24 cellular contexts compared by ENCODE assay signal in genomic region chr4:106615407-106615945, GRCh38.
A peak's percentile ranks its signal among the peaks of the same experiment; 100 is the strongest.
DNase-seq lines count a peak whose midpoint lies in the region; ATAC-seq and TF ChIP-seq lines count a peak whose summit lies in the region.
"Had no signal": no experiment of that assay in that cellular context is flagged by ENCODE, and none has a peak within 500 bp of the region (broad histone marks: within the 10 kb centered on the region; RNA-seq: fewer than 3 reads in every experiment).

No MANE protein-coding gene starts in this region.

- H3K4me2 ChIP-seq in IMR-90 (ENCODE audit: low read depth, low read length) (no peak overlapping the region), mesenchymal stem cell (ENCODE audit: low read length, poor library complexity, severe bottlenecking) (no peak overlapping the region)
- H3K4me2 ChIP-seq: PC-9 had no signal

- in situ Hi-C loops in IMR-90 (cut with MboI; ENCODE audit: low sequenced_read_pairs), result no loop called here

- dilution Hi-C loops in IMR-90 (cut with HindIII; ENCODE audit: low sequenced_read_pairs, unreplicated experiment), result no loop called here

- peaks cover 4% of the 10 kb centered on the region for H3K9me3 Mint-ChIP-seq in WTC11

- H4K5ac ChIP-seq in IMR-90 (ENCODE audit: low read depth, low read length), result no peak overlapping the region

- H2BK120ac ChIP-seq in IMR-90 (ENCODE audit: low read depth, low read length) (no peak overlapping the region), mesenchymal stem cell (ENCODE audit: low read depth, low read length) (no peak overlapping the region)

- no peak overlapping the region for H3K27ac ChIP-seq in A673 (ENCODE audit: low read depth, low read length, poor library complexity, severe bottlenecking)
- no peak overlapping the region for H3K27ac ChIP-seq in IMR-90 (ENCODE audit: insufficient read depth, low read length)
- H3K27ac ChIP-seq in mesenchymal stem cell (ENCODE audit: low read length, poor library complexity, severe bottlenecking), result no peak overlapping the region
- H3K27ac ChIP-seq: GM23248, PC-9 had no signal

- no peak overlapping the region for H2BK15ac ChIP-seq in IMR-90 (ENCODE audit: low read depth, low read length)
- no peak overlapping the region for H2BK15ac ChIP-seq in mesenchymal stem cell (ENCODE audit: low read depth, poor library complexity, severe bottlenecking)

- no CpG with 5 or more reads among the region's 4 CpGs for WGBS in IMR-90 (ENCODE audit: extremely low coverage in 2 of 2, insufficient read length in 1 of 2), 2 experiments
- 53% methylated on average over 4 of the region's 4 CpGs for WGBS in mesenchymal stem cell

- H3K9ac ChIP-seq in IMR-90 (ENCODE audit: low read depth, low read length), result no peak overlapping the region
- no peak overlapping the region for H3K9ac ChIP-seq in mesenchymal stem cell (ENCODE audit: low read length)
- H3K9ac ChIP-seq: GM23248 had no signal

- no peak overlapping the region for H2BK20ac ChIP-seq in IMR-90 (ENCODE audit: low read depth, low read length)

- TF ChIP-seq CTCF in A673 (conservative IDR thresholded peaks at IDR 0.05; ENCODE audit: low read depth, low read length) (no peak), IMR-90 (conservative IDR thresholded peaks at IDR 0.05; ENCODE audit: low read depth, low read length) (no peak), choroid plexus epithelial cell (conservative IDR thresholded peaks at IDR 0.05; ENCODE audit: low read depth, low read length) (no peak), WTC11 (IDR thresholded peaks at IDR 0.05) (no peak)

- no peaks in the 10 kb centered on the region for H3K79me1 ChIP-seq in IMR-90 (ENCODE audit: low read depth in 1 of 2, low read length in 2 of 2)
- H3K79me1 ChIP-seq in mesenchymal stem cell (replicated peaks; ENCODE audit: low read length, poor library complexity, severe bottlenecking), result no peaks in the 10 kb centered on the region

- no peak overlapping the region for H3K4ac ChIP-seq in IMR-90 (ENCODE audit: low read depth, low read length)
- H3K4ac ChIP-seq in mesenchymal stem cell (ENCODE audit: low read depth in 1 of 2, low read length in 2 of 2), result no peak overlapping the region

- no peak for TF ChIP-seq POLR2A in IMR-90 (IDR thresholded peaks at IDR 0.05; ENCODE audit: low read depth, low read length)

- no peak overlapping the region for H2BK12ac ChIP-seq in mesenchymal stem cell (ENCODE audit: low read length in 2 of 2)

- intact Hi-C loops in A673 (cut with micrococcal nuclease; ENCODE audit: unreplicated experiment) (no loop called here), IMR-90 (cut with micrococcal nuclease) (no loop called here)

- H4K8ac ChIP-seq in IMR-90 (ENCODE audit: low read depth in 2 of 2, low read length in 2 of 2) (no peak overlapping the region), mesenchymal stem cell (ENCODE audit: low read length) (no peak overlapping the region)

- DNase-seq in A673 (ENCODE audit: low spot score) (peak; percentile 41), IMR-90 (no peak), choroid plexus epithelial cell (ENCODE audit: low read depth) (peak; percentile 19), mesenchymal stem cell (peak; percentile 50), WTC11 (ENCODE audit: low spot score) (no peak)
- DNase-seq: CD4-positive, CD25-positive, alpha-beta regulatory T cell; COR-L47; DMS 273 treated with DMSO at 0.1 percent for 48 hours; DND-41; KG1; NCI-H1092 treated with DMSO at 0.1 percent for 48 hours; NCI-H1436 treated with DMSO at 0.1 percent for 48 hours; NCI-H1930; NCI-H2171; NCI-H345; NCI-H524; PC-9; RPMI8226; SHP77; T-cell had no signal

- H4K20me1 ChIP-seq in IMR-90 (ENCODE audit: insufficient read depth, low read length), result no peaks in the 10 kb centered on the region

- POLR2A ChIA-PET in A673 (lab: Charles Lee; ENCODE audit: low non-redundant PET), result no interaction called here
- POLR2A ChIA-PET in IMR-90 (lab: Charles Lee; ENCODE audit: unreplicated experiment), result no interaction called here
- POLR2A ChIA-PET in WTC11 (lab: Charles Lee), result no interaction called here

- H3K36me3 ChIP-seq in A673 (ENCODE audit: insufficient read depth, low read length, poor library complexity, severe bottlenecking) (no peaks in the 10 kb centered on the region), IMR-90 (ENCODE audit: control insufficient read depth, insufficient read depth, low read length) (no peaks in the 10 kb centered on the region), mesenchymal stem cell (ENCODE audit: control insufficient read depth in 1 of 2, insufficient read depth in 2 of 2, low read depth in 1 of 2, low read length in 2 of 2) (no peaks in the 10 kb centered on the region)

- CTCF ChIA-PET in A673 (lab: Charles Lee), result no interaction called here
- CTCF ChIA-PET in IMR-90 (lab: Yijun Ruan, JAX), result no interaction called here
- CTCF ChIA-PET in WTC11 (lab: Charles Lee), result no interaction called here

- no TSS peak for BruUV-seq in A673 (replicated peaks; lab: Mats Ljungman, UMichigan)
- no TSS peak for BruUV-seq in IMR-90 (replicated peaks; lab: Mats Ljungman, UMichigan)

- H3K4me3 ChIP-seq in A673 (ENCODE audit: low read depth, low read length, poor library complexity, severe bottlenecking), result no peak overlapping the region
- no peak overlapping the region for H3K4me3 ChIP-seq in IMR-90 (ENCODE audit: insufficient read depth, low read depth, low read length)
- H3K4me3 ChIP-seq in choroid plexus epithelial cell (ENCODE audit: low read depth, low read length), result no peak overlapping the region
- no peak overlapping the region for H3K4me3 ChIP-seq in mesenchymal stem cell (ENCODE audit: insufficient read depth in 1 of 2, low read depth in 1 of 2, low read length in 2 of 2)
- H3K4me3 ChIP-seq: GM12878, GM23248, PC-9 had no signal

- no peaks in the 10 kb centered on the region for H3K9me1 ChIP-seq in IMR-90 (ENCODE audit: insufficient read depth, low read length)

- H3K18ac ChIP-seq in IMR-90 (ENCODE audit: low read depth, low read length) (no peak overlapping the region), mesenchymal stem cell (ENCODE audit: low read depth in 1 of 2, low read length in 2 of 2) (no peak overlapping the region)

- no peak for TF ChIP-seq RAD21 in IMR-90 (IDR thresholded peaks at IDR 0.05; ENCODE audit: low read length)

- H2AK9ac ChIP-seq in IMR-90 (replicated peaks; ENCODE audit: low read depth, low read length, poor library complexity), result no peak overlapping the region

- H3K27me3 Mint-ChIP-seq in WTC11 (ENCODE audit: low read depth), result no peaks in the 10 kb centered on the region
- H3K27me3 Mint-ChIP-seq: CD4-positive, CD25-positive, alpha-beta regulatory T cell; T-cell had no signal

- H3K56ac ChIP-seq in IMR-90 (ENCODE audit: extremely low read depth, insufficient read depth, low read length), result no peak overlapping the region

- no peak overlapping the region for H4K91ac ChIP-seq in IMR-90 (ENCODE audit: insufficient read depth, low read depth, low read length)
- H4K91ac ChIP-seq in mesenchymal stem cell (ENCODE audit: low read length), result no peak overlapping the region

- H2AK5ac ChIP-seq in IMR-90 (ENCODE audit: low read depth, low read length), result no peak overlapping the region
- H2AK5ac ChIP-seq in mesenchymal stem cell (ENCODE audit: low read length, severe bottlenecking), result no peak overlapping the region

- no peaks in the 10 kb centered on the region for H3K36me3 Mint-ChIP-seq in WTC11
- H3K36me3 Mint-ChIP-seq: CD4-positive, CD25-positive, alpha-beta regulatory T cell; T-cell had no signal

- ATAC-seq in IMR-90 (ENCODE audit: low read depth), result no peak
- no peak for ATAC-seq in GM18861 (IDR thresholded peaks at IDR 0.05; ENCODE audit: unreplicated experiment)
- no peak for ATAC-seq in HG02763 (IDR thresholded peaks at IDR 0.05; ENCODE audit: unreplicated experiment)
- no peak for ATAC-seq in WTC11
- ATAC-seq: GM12878, T-cell had no signal

- no peak overlapping the region for H3K14ac ChIP-seq in IMR-90 (replicated peaks; ENCODE audit: low read depth, low read length)
- H3K14ac ChIP-seq in mesenchymal stem cell (ENCODE audit: low read length in 2 of 2), result no peak overlapping the region

- H2BK5ac ChIP-seq in IMR-90 (ENCODE audit: low read depth, low read length, poor library complexity, severe bottlenecking), result no peak overlapping the region
- H2BK5ac ChIP-seq in mesenchymal stem cell (ENCODE audit: low read depth, low read length, poor library complexity, severe bottlenecking), result no peak overlapping the region

- H3K9me3 ChIP-seq in A673 (ENCODE audit: low read depth, low read length, poor library complexity, severe bottlenecking), result peaks cover 8% of the 10 kb centered on the region
- H3K9me3 ChIP-seq in IMR-90 (ENCODE audit: control insufficient read depth, insufficient read depth, low read length), result no peaks in the 10 kb centered on the region
- no peaks in the 10 kb centered on the region for H3K9me3 ChIP-seq in mesenchymal stem cell (ENCODE audit: control insufficient read depth, low read length)

- H2AFZ ChIP-seq in IMR-90 (replicated peaks; ENCODE audit: low read length, poor library complexity) (no peak overlapping the region), mesenchymal stem cell (ENCODE audit: low read depth, low read length) (no peak overlapping the region)
- H2AFZ ChIP-seq: PC-9 had no signal

- H3K4me3 Mint-ChIP-seq in WTC11, result no peak overlapping the region
- H3K4me3 Mint-ChIP-seq: CD4-positive, CD25-positive, alpha-beta regulatory T cell; T-cell had no signal

- H3K4me1 Mint-ChIP-seq in WTC11, result peaks cover 4% of the 10 kb centered on the region; the same call in 1 of the 2 replicates
- H3K4me1 Mint-ChIP-seq: CD4-positive, CD25-positive, alpha-beta regulatory T cell; T-cell had no signal

- no peaks in the 10 kb centered on the region for H3K27me3 ChIP-seq in A673 (replicated peaks; ENCODE audit: insufficient read depth, low read depth, low read length, poor library complexity)
- H3K27me3 ChIP-seq in IMR-90 (ENCODE audit: control insufficient read depth, insufficient read depth, low read length), result no peaks in the 10 kb centered on the region
- no peaks in the 10 kb centered on the region for H3K27me3 ChIP-seq in mesenchymal stem cell (ENCODE audit: control insufficient read depth in 1 of 2, insufficient read depth in 1 of 2, low read length in 2 of 2)

- H3K4me1 ChIP-seq in A673 (ENCODE audit: insufficient read depth, low read length, poor library complexity, severe bottlenecking) (peaks cover 20% of the 10 kb centered on the region), IMR-90 (ENCODE audit: control insufficient read depth, insufficient read depth, low read length) (no peaks in the 10 kb centered on the region), mesenchymal stem cell (ENCODE audit: control insufficient read depth, insufficient read depth, low read depth, low read length) (no peaks in the 10 kb centered on the region)

- no peak overlapping the region for H3K23ac ChIP-seq in IMR-90 (ENCODE audit: low read depth, low read length)
- no peak overlapping the region for H3K23ac ChIP-seq in mesenchymal stem cell (ENCODE audit: low read length in 2 of 2)

- no peak overlapping the region for H3K27ac Mint-ChIP-seq in WTC11
- H3K27ac Mint-ChIP-seq: CD4-positive, CD25-positive, alpha-beta regulatory T cell; T-cell had no signal

TF ChIP-seq in IMR-90, 13 proteins besides CTCF, POLR2A, EP300 and RAD21 (continues in another document):
- TF ChIP-seq MAZ (IDR thresholded peaks at IDR 0.05; ENCODE audit: borderline replicate concordance, low read depth, low read length), result no peak

TF ChIP-seq in WTC11, 78 proteins besides CTCF, POLR2A, EP300 and RAD21 (continues in another document):
- no peak for TF ChIP-seq ZNF263 (CRISPR knock-in tag; IDR thresholded peaks at IDR 0.05; ENCODE audit: low read depth)

Comparison
In these comparisons a context has a peak if more than half of its experiments do, and no peak if none do; other contexts are left out.
1. DNase-seq: peak in A673 (single experiment), choroid plexus epithelial cell (single experiment) and mesenchymal stem cell (single experiment); none in IMR-90 (single experiment) and WTC11 (single experiment).